14 cellular contexts compared by ENCODE assay signal in genomic region chr11:3161309-3161708, GRCh38. TPM values are rescaled to one million over a fixed set of nuclear protein-coding genes. Genes with fewer than 3 reads are reported as not detected.
DNase-seq lines count a peak whose midpoint lies in the region; ATAC-seq, FAIRE-seq and TF ChIP-seq lines count a peak whose summit lies in the region.
"Had no signal": no experiment of that assay in that cellular context is flagged by ENCODE, and none has a peak within 500 bp of the region (broad histone marks: within the 10 kb centered on the region; RNA-seq: fewer than 3 reads in every experiment).

No MANE protein-coding gene starts in this region.

- H2AFZ ChIP-seq in DND-41 (ENCODE audit: low read depth, low read length) (no peak overlapping the region), astrocyte (ENCODE audit: low read depth, low read length) (no peak overlapping the region)

- H3K36me3 Mint-ChIP-seq in astrocyte (ENCODE audit: low read depth, unreplicated experiment) (peaks cover 6% of the 10 kb centered on the region), progenitor cell of endocrine pancreas (ENCODE audit: insufficient read depth) (no peaks in the 10 kb centered on the region)
- H3K36me3 Mint-ChIP-seq: CD4-positive, alpha-beta memory T cell; stimulated activated naive B cell treated with anti-CD40 and anti-IgM and Interleukin-4, amounts not matched to agents 10 μg/mL and 1 μg/mL and 100 μg/mL, for 72 hours had no signal

- intact Hi-C loops in sciatic nerve (cut with DNase I), result no loop called here

- H3K27me3 ChIP-seq in DND-41 (ENCODE audit: insufficient read depth, low read length, poor library complexity), result no peaks in the 10 kb centered on the region
- H3K27me3 ChIP-seq in astrocyte (ENCODE audit: insufficient read depth, low read length), result no peaks in the 10 kb centered on the region
- peaks cover 33% of the 10 kb centered on the region for H3K27me3 ChIP-seq in iPS-18a (ENCODE audit: control insufficient read depth, insufficient read depth, low read length)

- H3K9me3 ChIP-seq in DND-41 (ENCODE audit: insufficient read depth, low read length, severe bottlenecking) (no peaks in the 10 kb centered on the region), astrocyte (ENCODE audit: insufficient read depth, low read depth, low read length) (no peaks in the 10 kb centered on the region), iPS-18a (ENCODE audit: control insufficient read depth, low read depth, low read length) (no peaks in the 10 kb centered on the region)

- H3K27ac Mint-ChIP-seq in astrocyte (ENCODE audit: unreplicated experiment), result no peak overlapping the region
- H3K27ac Mint-ChIP-seq in progenitor cell of endocrine pancreas, result no peak overlapping the region
- H3K27ac Mint-ChIP-seq: stimulated activated naive B cell treated with anti-CD40 and anti-IgM and Interleukin-4, amounts not matched to agents 10 μg/mL and 1 μg/mL and 100 μg/mL, for 72 hours had no signal

- H3K27me3 Mint-ChIP-seq in astrocyte (ENCODE audit: low read depth, unreplicated experiment) (peaks cover 5% of the 10 kb centered on the region), progenitor cell of endocrine pancreas (peaks cover 76% of the 10 kb centered on the region)

- H3K4me3 Mint-ChIP-seq in astrocyte (ENCODE audit: unreplicated experiment), result peak overlapping the region; percentile 78
- H3K4me3 Mint-ChIP-seq in progenitor cell of endocrine pancreas (ENCODE audit: low read depth), result no peak overlapping the region
- H3K4me3 Mint-ChIP-seq: stimulated activated naive B cell treated with anti-CD40 and anti-IgM and Interleukin-4, amounts not matched to agents 10 μg/mL and 1 μg/mL and 100 μg/mL, for 72 hours had no signal

- TF ChIP-seq CTCF in DND-41 (IDR thresholded peaks at IDR 0.05; ENCODE audit: borderline replicate concordance, extremely low read depth, low read length, poor library complexity, severe bottlenecking) (no peak), astrocyte (IDR thresholded peaks at IDR 0.05; ENCODE audit: insufficient read depth, low read depth, low read length) (no peak), progenitor cell of endocrine pancreas (IDR thresholded peaks at IDR 0.05; ENCODE audit: unreplicated experiment) (no peak)

- H3K4me3 ChIP-seq in DND-41 (ENCODE audit: low read depth in 1 of 2, low read length in 2 of 2), result no peak overlapping the region
- H3K4me3 ChIP-seq in astrocyte (ENCODE audit: insufficient read depth, low read depth, low read length), result no peak overlapping the region
- H3K4me3 ChIP-seq in iPS-18a (ENCODE audit: low read length), result peak overlapping the region; percentile 62

- H3K4me1 ChIP-seq in DND-41 (ENCODE audit: insufficient read depth, low read length) (peaks cover 66% of the 10 kb centered on the region), astrocyte (ENCODE audit: insufficient read depth, low read length) (peaks cover 36% of the 10 kb centered on the region), iPS-18a (ENCODE audit: control insufficient read depth, low read depth, low read length) (peaks cover 23% of the 10 kb centered on the region)

- H3K4me2 ChIP-seq in DND-41 (ENCODE audit: insufficient read depth, low read length) (0 out of 2 replicates have a peak overlapping the region, but pooled peaks have one; percentile 26), astrocyte (ENCODE audit: low read length) (peak overlapping the region; percentile 95)

- DNase-seq in DND-41 (no peak), astrocyte (ENCODE audit: low read depth) (no peak), sciatic nerve (ENCODE audit: low spot score) (peak; percentile 60), superior temporal gyrus (ENCODE audit: extremely low spot score) (no peak), NCI-H524 (lab: John Stamatoyannopoulos, UW) (no peak), HTR-8/SVneo (ENCODE audit: insufficient read length, low spot score) (no peak), progenitor cell of endocrine pancreas (ENCODE audit: low spot score, unreplicated experiment) (no peak)
- DNase-seq: activated CD4-positive, alpha-beta T cell treated with anti-CD3 and anti-CD28 coated beads for 48 hours; CD4-positive, alpha-beta memory T cell; NCI-H187; stimulated activated naive B cell treated with anti-CD40 and anti-IgM and Interleukin-4, amounts not matched to agents 10 μg/mL and 1 μg/mL and 100 μg/mL, for 72 hours had no signal

- H3K36me3 ChIP-seq in DND-41 (ENCODE audit: insufficient read depth, low read length) (peaks cover 50% of the 10 kb centered on the region), astrocyte (ENCODE audit: insufficient read depth, low read length) (no peaks in the 10 kb centered on the region), iPS-18a (ENCODE audit: control insufficient read depth, low read depth, low read length) (no peaks in the 10 kb centered on the region)

- H3K4me1 Mint-ChIP-seq in astrocyte (ENCODE audit: low read depth, unreplicated experiment) (peaks cover 33% of the 10 kb centered on the region), progenitor cell of endocrine pancreas (ENCODE audit: low read depth) (peaks cover 6% of the 10 kb centered on the region)

- ATAC-seq in DND-41 (ENCODE audit: insufficient read depth, low read depth) (no peak), sciatic nerve (peak; percentile 6)
- ATAC-seq: stimulated activated naive B cell treated with anti-CD40 and anti-IgM and Interleukin-4, amounts not matched to agents 10 μg/mL and 1 μg/mL and 100 μg/mL, for 72 hours had no signal

- H3K27ac ChIP-seq in DND-41 (ENCODE audit: low read length) (0 out of 2 replicates have a peak overlapping the region, but pooled peaks have one; percentile 12), astrocyte (ENCODE audit: low read depth, low read length) (no peak overlapping the region), iPS-18a (ENCODE audit: low read length) (no peak overlapping the region)

- peaks cover 88% of the 10 kb centered on the region for H3K79me2 ChIP-seq in DND-41 (ENCODE audit: insufficient read depth, low read length)
- H3K79me2 ChIP-seq in astrocyte (ENCODE audit: insufficient read depth, low read length), result peaks cover 83% of the 10 kb centered on the region

- FAIRE-seq in astrocyte (lab: Jason Lieb, UNC), result no peak
- FAIRE-seq in HTR-8/SVneo (lab: Jason Lieb, UNC), result no peak

- H4K20me1 ChIP-seq in DND-41 (ENCODE audit: insufficient read depth, low read length) (peaks cover 80% of the 10 kb centered on the region), astrocyte (ENCODE audit: insufficient read depth, low read length) (peaks cover 80% of the 10 kb centered on the region)

- H3K9me3 Mint-ChIP-seq in astrocyte (ENCODE audit: unreplicated experiment), result no peaks in the 10 kb centered on the region
- H3K9me3 Mint-ChIP-seq in progenitor cell of endocrine pancreas (ENCODE audit: low read depth), result no peaks in the 10 kb centered on the region
- H3K9me3 Mint-ChIP-seq: CD4-positive, alpha-beta memory T cell; stimulated activated naive B cell treated with anti-CD40 and anti-IgM and Interleukin-4, amounts not matched to agents 10 μg/mL and 1 μg/mL and 100 μg/mL, for 72 hours had no signal

- H3K9ac ChIP-seq in DND-41 (ENCODE audit: low read depth, low read length) (no peak overlapping the region), astrocyte (ENCODE audit: low read length) (no peak overlapping the region), iPS-18a (ENCODE audit: low read length) (no peak overlapping the region)

RNA-seq across cellular contexts. Expression of gene OSBPL5, which starts 3.8 kb away (rescaled TPM):
- 29.0 and 34.2 TPM in 2 replicates for total RNA-seq in astrocyte
- 58.3 TPM for total RNA-seq in sciatic nerve
- total RNA-seq in progenitor cell of endocrine pancreas, result 11.9 and 13.3 TPM in 2 replicates

RNA-seq across cellular contexts. Expression of gene MRGPRG, which starts 57.3 kb away (rescaled TPM):
- total RNA-seq in astrocyte, result not detected in 2 replicates
- total RNA-seq in sciatic nerve, result not detected
- total RNA-seq in progenitor cell of endocrine pancreas, result not detected in 2 replicates
- total RNA-seq: CD4-positive, alpha-beta memory T cell; glomerular endothelial cell; renal cortical epithelial cell had no signal
